In genomic region chr19:55423225-55423967, GRCh38 we compare ENCODE assay signal across 24 cellular contexts. TPM values are rescaled to one million over a fixed set of nuclear protein-coding genes. Genes with fewer than 3 reads are reported as not detected.
"Had no signal": no experiment of that assay in that cellular context is flagged by ENCODE, and none has a peak within 500 bp of the region (broad histone marks: within the 10 kb centered on the region; RNA-seq: fewer than 3 reads in every experiment).

No MANE protein-coding gene starts in this region.

- H3K4me1 ChIP-seq: adrenal gland, lower lobe of right lung, sigmoid colon, stomach, testis, uterus had no signal

- H3K36me3 ChIP-seq: adrenal gland, lower lobe of right lung, sigmoid colon, stomach, uterus had no signal

- H3K27ac ChIP-seq: adrenal gland, coronary artery, epithelial cell of prostate, lower lobe of right lung, sigmoid colon, stomach, testis, uterus had no signal

- H3K9me3 ChIP-seq: adrenal gland, lower lobe of right lung, mucosa of descending colon, sigmoid colon, stomach, testis, uterus had no signal

- H3K4me3 ChIP-seq: adrenal gland, coronary artery, lower lobe of right lung, mucosa of descending colon, sigmoid colon, smooth muscle cell, stomach, testis, uterus had no signal

- H3K27me3 ChIP-seq: adrenal gland, testis, uterus had no signal

- DNase-seq: activated CD8-positive, alpha-beta memory T cell treated with anti-CD3 and anti-CD28 coated beads for 24 hours; activated CD8-positive, alpha-beta memory T cell treated with anti-CD3 and anti-CD28 coated beads, Interleukin-2, amount 50 U/mL, for 4 hours; activated T-cell treated with anti-CD3 and anti-CD28 coated beads, Interleukin-2, amount 50 U/mL, for 24 hours; adrenal gland; endodermal cell; foreskin fibroblast; kidney; lower lobe of right lung; mesendoderm; mucosa of descending colon; occipital lobe; posterior cingulate gyrus; sigmoid colon; stimulated activated CD4-positive, alpha-beta T cell treated with anti-CD3 and anti-CD28 coated beads, Interleukin-15, amount 100 ng/mL, for 24 hours; stomach; testis; trophoblast cell; uterus had no signal

RNA-seq across cellular contexts. Expression of gene SHISA7, which starts 19.7 kb away (rescaled TPM):
- total RNA-seq: endodermal cell, fibroblast of lung, kidney, left lobe of liver, lower lobe of right lung, renal cortical epithelial cell, smooth muscle cell, stomach, uterus had no signal

RNA-seq across cellular contexts. Expression of gene TMEM238, which starts 39.3 kb away (rescaled TPM):
- total RNA-seq: occipital lobe had no signal
